In genomic region chr13:46170687-46171086, GRCh38 we compare ENCODE assay signal across 11 cellular contexts. TPM values are rescaled to one million over a fixed set of nuclear protein-coding genes. Genes with fewer than 3 reads are reported as not detected.
A peak's percentile ranks its signal among the peaks of the same experiment; 100 is the strongest.
DNase-seq lines count a peak whose midpoint lies in the region; ATAC-seq and TF ChIP-seq lines count a peak whose summit lies in the region.
"Had no signal": no experiment of that assay in that cellular context is flagged by ENCODE, and none has a peak within 500 bp of the region (broad histone marks: within the 10 kb centered on the region; RNA-seq: fewer than 3 reads in every experiment).

No MANE protein-coding gene starts in this region.

- H3K36me3 ChIP-seq in neutrophil (peaks cover 50% of the 10 kb centered on the region), ascending aorta (no peaks in the 10 kb centered on the region)
- H3K36me3 ChIP-seq: tibial artery had no signal

- no peaks in the 10 kb centered on the region for H3K9me3 ChIP-seq in neutrophil
- H3K9me3 ChIP-seq in ascending aorta: no peaks in the 10 kb centered on the region
- H3K9me3 ChIP-seq: tibial artery had no signal

- TF ChIP-seq CTCF in GM12872 (IDR thresholded peaks at IDR 0.05; ENCODE audit: insufficient read depth, low read depth, low read length): 0 out of 3 replicates have a peak, but pooled peaks have one; percentile 15
- TF ChIP-seq CTCF in NB4 (IDR thresholded peaks at IDR 0.05; ENCODE audit: low read depth, low read length): no peak
- no peak for TF ChIP-seq CTCF in neutrophil (IDR thresholded peaks at IDR 0.05)
- no peak for TF ChIP-seq CTCF in ascending aorta (IDR thresholded peaks at IDR 0.05)

- H3K4me3 ChIP-seq in NB4 (ENCODE audit: low read depth, low read length) (peak overlapping the region; percentile 57), neutrophil (ENCODE audit: low read depth in 1 of 2, low read length in 1 of 2) (peak overlapping the region; percentile 55 to 85), ascending aorta (no peak overlapping the region)
- H3K4me3 ChIP-seq: tibial artery had no signal

- H3K27me3 ChIP-seq in neutrophil (no peaks in the 10 kb centered on the region), ascending aorta (no peaks in the 10 kb centered on the region)

- no peak for TF ChIP-seq POLR2A in NB4 (IDR thresholded peaks at IDR 0.05; ENCODE audit: extremely low read depth, insufficient read length)

- H3K4me1 ChIP-seq in neutrophil (ENCODE audit: control insufficient read depth in 1 of 2, insufficient read depth in 1 of 2, low read depth in 1 of 2, low read length in 1 of 2) (peaks cover 99 to 100% of the 10 kb centered on the region in 2 experiments), ascending aorta (no peaks in the 10 kb centered on the region)

- intact Hi-C loops in ascending aorta (cut with DNase I): no loop called here

- no peak for ATAC-seq in GM18520 (IDR thresholded peaks at IDR 0.05; ENCODE audit: unreplicated experiment)

- peak; percentile 93 for DNase-seq in NB4 (ENCODE audit: low read depth)
- DNase-seq in caudate nucleus (lab: John Stamatoyannopoulos, UW): no peak
- no peak for DNase-seq in ascending aorta (ENCODE audit: low spot score in 2 of 2)
- DNase-seq in dermis blood vessel endothelial cell: no peak
- DNase-seq in NCI-H2171 treated with DMSO at 0.1 percent for 48 hours (lab: John Stamatoyannopoulos, UW): no peak
- DNase-seq: NCI-H146, small intestine, tibial artery had no signal

- H3K27ac ChIP-seq in caudate nucleus (ENCODE audit: low read depth, low read length) (peak overlapping the region; percentile 18), neutrophil (peak overlapping the region; percentile 97), ascending aorta (no peak overlapping the region)
- H3K27ac ChIP-seq: tibial artery had no signal

RNA-seq across cellular contexts. Expression of gene LCP1, which starts 11.3 kb away (rescaled TPM):
- total RNA-seq in ascending aorta (78.0 TPM), dermis blood vessel endothelial cell (0.14 TPM in 1 of 2 replicates, not detected in the other)

RNA-seq across cellular contexts. Expression of gene LRRC63, which starts 41.0 kb away (rescaled TPM):
- total RNA-seq in ascending aorta (not detected), dermis blood vessel endothelial cell (0.09 TPM in 1 of 2 replicates, not detected in the other)

Comparison
In these comparisons a context has a peak if more than half of its experiments do, and no peak if none do; other contexts are left out.
1. H3K4me3 ChIP-seq: peak in NB4 (single experiment) and neutrophil (2 of 2); none in ascending aorta (0 of 2).
2. H3K27ac ChIP-seq: peak in caudate nucleus (single experiment) and neutrophil (single experiment); none in ascending aorta (0 of 2).
3. RNA of gene LCP1, which starts 11.3 kb away (total RNA-seq): 78.0 TPM in ascending aorta (single experiment); 0.14 TPM in dermis blood vessel endothelial cell; every median in the first group is over 10 times any median in the second.